10 cellular contexts compared by ENCODE assay signal in the genomic region with DNA sequence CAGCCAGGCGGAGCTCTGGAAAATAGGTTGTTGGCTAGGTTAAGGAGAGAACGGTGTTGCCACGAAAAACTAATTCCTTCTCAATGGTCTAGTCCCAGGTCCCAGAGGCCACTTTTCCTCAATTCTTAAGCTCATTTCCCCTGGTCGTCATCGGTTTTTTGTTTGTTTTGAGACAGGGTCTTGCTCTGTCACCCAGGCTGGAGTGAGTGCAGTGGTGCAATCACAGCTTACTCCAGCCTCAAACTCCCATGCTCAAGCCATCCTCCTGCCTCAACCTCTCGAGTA. TPM values are rescaled to one million over a fixed set of nuclear protein-coding genes. Genes with fewer than 3 reads are reported as not detected.
DNase-seq lines count a peak whose midpoint lies in the region; ATAC-seq and TF ChIP-seq lines count a peak whose summit lies in the region.
"Had no signal": no experiment of that assay in that cellular context is flagged by ENCODE, and none has a peak within 500 bp of the region (broad histone marks: within the 10 kb centered on the region; RNA-seq: fewer than 3 reads in every experiment).

No MANE protein-coding gene starts in this region.

- peaks cover 9% of the 10 kb centered on the region for H3K36me3 Mint-ChIP-seq in progenitor cell of endocrine pancreas (ENCODE audit: insufficient read depth)

- no peaks in the 10 kb centered on the region for H3F3A ChIP-seq in DOHH2 (ENCODE audit: control insufficient read depth, insufficient read depth)

- peaks cover 95% of the 10 kb centered on the region for H3K79me2 ChIP-seq in DOHH2 (ENCODE audit: control insufficient read depth, low read length)

- ATAC-seq in GM21723 (IDR thresholded peaks at IDR 0.05; ENCODE audit: unreplicated experiment) (no peak), HG03045 (IDR thresholded peaks at IDR 0.05; ENCODE audit: unreplicated experiment) (no peak)

- no peaks in the 10 kb centered on the region for H3K9me3 Mint-ChIP-seq in progenitor cell of endocrine pancreas (ENCODE audit: low read depth)

- H3K27me3 Mint-ChIP-seq in progenitor cell of endocrine pancreas: no peaks in the 10 kb centered on the region

- DNase-seq in Peyer's patch (no peak), epithelial cell of proximal tubule (ENCODE audit: low read depth) (no peak), progenitor cell of endocrine pancreas (ENCODE audit: low spot score, unreplicated experiment) (no peak), NCI-H1105 (lab: John Stamatoyannopoulos, UW) (no peak), NCI-H1105 treated with DMSO at 0.1 percent for 48 hours (lab: John Stamatoyannopoulos, UW) (no peak)
- DNase-seq: nucleus accumbens had no signal

- peaks cover 40% of the 10 kb centered on the region for H3K4me1 Mint-ChIP-seq in progenitor cell of endocrine pancreas (ENCODE audit: low read depth)

- H3K9me2 ChIP-seq in DOHH2 (replicated peaks; ENCODE audit: control insufficient read depth, low read length): no peaks in the 10 kb centered on the region

- H3K36me3 ChIP-seq in DOHH2 (ENCODE audit: control insufficient read depth, low read length) (peaks cover 89% of the 10 kb centered on the region), Peyer's patch (peaks cover 0 to 13% (median 0%) of the 10 kb centered on the region in 3 donors)

- peak overlapping the region; percentile 97 for H3K4me3 ChIP-seq in DOHH2 (ENCODE audit: low read length)
- H3K4me3 ChIP-seq in Peyer's patch: peak overlapping the region in 3 of 4 donors; percentile 83 to 98 (median 90)
- peak overlapping the region; percentile 94 for H3K4me3 ChIP-seq in epithelial cell of proximal tubule (ENCODE audit: low read depth, low read length)

- peak overlapping the region; percentile 99 for H3K27ac Mint-ChIP-seq in progenitor cell of endocrine pancreas

- H3K27ac ChIP-seq in DOHH2 (ENCODE audit: low read depth, low read length): peak overlapping the region; percentile 77; the same call in 1 of the 2 replicates
- H3K27ac ChIP-seq in Peyer's patch: peak overlapping the region in 2 of 4 donors; percentile 92 to 94

- H3K4me2 ChIP-seq in DOHH2 (ENCODE audit: low read length): peak overlapping the region; percentile 88

- H3K9me3 ChIP-seq in DOHH2 (ENCODE audit: control insufficient read depth, insufficient read depth, low read length) (no peaks in the 10 kb centered on the region), Peyer's patch (no peaks in the 10 kb centered on the region)

- peak overlapping the region; percentile 95 for H3K4me3 Mint-ChIP-seq in progenitor cell of endocrine pancreas (ENCODE audit: low read depth)

- no peak for TF ChIP-seq POLR2A in Peyer's patch (IDR thresholded peaks at IDR 0.05)

- TF ChIP-seq CTCF in DOHH2 (IDR thresholded peaks at IDR 0.05; ENCODE audit: low read depth, low read length, poor library complexity, severe bottlenecking): no peak
- no peak for TF ChIP-seq CTCF in Peyer's patch (IDR thresholded peaks at IDR 0.05)
- no peak for TF ChIP-seq CTCF in epithelial cell of proximal tubule (conservative IDR thresholded peaks at IDR 0.05; ENCODE audit: low read depth, low read length)
- TF ChIP-seq CTCF in progenitor cell of endocrine pancreas (IDR thresholded peaks at IDR 0.05; ENCODE audit: unreplicated experiment): no peak

- H4K20me1 ChIP-seq in DOHH2 (ENCODE audit: control insufficient read depth, insufficient read depth, low read depth, low read length): peaks cover 39% of the 10 kb centered on the region

- H3K4me1 ChIP-seq in DOHH2 (ENCODE audit: control insufficient read depth, low read length): peaks cover 63% of the 10 kb centered on the region
- H3K4me1 ChIP-seq in Peyer's patch: peaks cover 18 to 81% (median 45%) of the 10 kb centered on the region in 4 donors

- H3K27me3 ChIP-seq in DOHH2 (ENCODE audit: control insufficient read depth, low read length): no peaks in the 10 kb centered on the region
- no peaks in the 10 kb centered on the region for H3K27me3 ChIP-seq in Peyer's patch

RNA-seq across cellular contexts. Expression of a gene that starts 1.2 kb away (rescaled TPM):
- total RNA-seq in Peyer's patch: 100 to 1,000 TPM in 1 of 4 donors, 10 to 100 TPM in 3; 38.7 to 133 (median 72.3) TPM
- 51.7 and 61.2 TPM in 2 replicates for total RNA-seq in epithelial cell of proximal tubule
- 152 and 156 TPM in 2 replicates for total RNA-seq in progenitor cell of endocrine pancreas

RNA-seq across cellular contexts. Expression of a gene that starts 1.7 kb away (rescaled TPM):
- total RNA-seq in Peyer's patch (100 to 1,000 TPM; 156 to 298 (median 227) TPM), epithelial cell of proximal tubule (167 and 208 TPM in 2 replicates), progenitor cell of endocrine pancreas (116 and 119 TPM in 2 replicates)

RNA-seq across cellular contexts. Expression of a gene that starts 11.3 kb away (rescaled TPM):
- 1 to 10 TPM in 2 of 4 donors, under 1 TPM in 1, not detected in 1; 0.95 to 4.7 (median 1.6) TPM for total RNA-seq in Peyer's patch
- 0.52 and 1.7 TPM in 2 replicates for total RNA-seq in epithelial cell of proximal tubule
- total RNA-seq in progenitor cell of endocrine pancreas: 58.4 and 71.3 TPM in 2 replicates

RNA-seq across cellular contexts. Expression of a gene that starts 18.4 kb away (rescaled TPM):
- total RNA-seq in Peyer's patch: not detected
- 3.5 and 4.1 TPM in 2 replicates for total RNA-seq in epithelial cell of proximal tubule
- 1.00 and 1.6 TPM in 2 replicates for total RNA-seq in progenitor cell of endocrine pancreas
- total RNA-seq: M059J had no signal

RNA-seq across cellular contexts. Expression of a gene that starts 44.2 kb away (rescaled TPM):
- 1 to 10 TPM; 1.2 to 5.8 (median 2.6) TPM for total RNA-seq in Peyer's patch
- total RNA-seq in epithelial cell of proximal tubule: not detected in 2 replicates
- total RNA-seq in progenitor cell of endocrine pancreas: not detected in 2 replicates
- total RNA-seq: M059J had no signal

Comparison
In these comparisons a context has a peak if more than half of its experiments do, and no peak if none do; other contexts are left out.
1. RNA of a gene that starts 11.3 kb away (total RNA-seq): 58.4 to 71.3 TPM in progenitor cell of endocrine pancreas; 0.95 to 4.7 TPM in Peyer's patch and 0.52 to 1.7 TPM in epithelial cell of proximal tubule; every median in the first group is over 10 times any median in the second.
2. Peak in every context shown above with its lines, with median percentiles within 50 percentile points of each other: H3K4me3 ChIP-seq.